13 cellular contexts compared by ENCODE assay signal in the genomic region with DNA sequence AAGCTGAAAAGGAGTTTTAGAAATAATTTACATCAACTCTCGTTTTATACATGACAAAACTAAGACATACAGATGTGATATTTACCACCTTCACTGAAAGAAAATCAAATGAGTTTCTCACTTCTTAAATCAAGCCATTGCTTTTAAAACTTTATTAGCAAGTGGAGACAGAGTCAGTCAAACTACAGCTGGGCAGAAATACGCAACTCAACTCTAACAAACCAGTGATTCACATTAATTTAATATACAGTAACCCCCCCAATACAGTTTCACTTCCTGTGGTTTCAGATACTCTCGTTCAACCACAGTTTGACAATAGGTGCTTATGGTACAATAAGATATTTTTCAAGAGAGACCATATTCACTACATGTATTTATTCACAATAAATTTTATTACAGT.
"Had no signal": no experiment of that assay in that cellular context is flagged by ENCODE, and none has a peak within 500 bp of the region (broad histone marks: within the 10 kb centered on the region; RNA-seq: fewer than 3 reads in every experiment).

No MANE protein-coding gene starts in this region.

- FAIRE-seq: frontal cortex had no signal

- H3K27me3 ChIP-seq: colonic mucosa had no signal

- DNase-seq: activated CD4-positive, alpha-beta T cell treated with anti-CD3 and anti-CD28 coated beads, Interleukin-2, amount 10 ng/mL, durations not matched to agents 24 days and 14 days; activated CD4-positive, CD25-positive, alpha-beta regulatory T cell; activated CD8-positive, alpha-beta T cell treated with anti-CD3 and anti-CD28 coated beads for 36 hours; activated naive CD4-positive, alpha-beta T cell treated with anti-CD3 and anti-CD28 coated beads for 36 hours; activated T-cell treated with anti-CD3 and anti-CD28 coated beads, Interleukin-2, amount 50 U/mL, for 1 hour; colonic mucosa; endodermal cell; head of caudate nucleus; left ventricle myocardium inferior; stimulated activated naive B cell treated with anti-CD40 and anti-IgM and Interleukin-4, amounts not matched to agents 10 μg/mL and 1 μg/mL and 100 μg/mL, for 72 hours had no signal

- H3K27ac Mint-ChIP-seq: activated CD4-positive, alpha-beta T cell treated with anti-CD3 and anti-CD28 coated beads, Interleukin-2, amount 10 ng/mL, durations not matched to agents 24 days and 14 days; activated CD8-positive, alpha-beta T cell treated with anti-CD3 and anti-CD28 coated beads for 36 hours; activated naive CD4-positive, alpha-beta T cell treated with anti-CD3 and anti-CD28 coated beads for 36 hours; brain; endodermal cell; stimulated activated naive B cell treated with anti-CD40 and anti-IgM and Interleukin-4, amounts not matched to agents 10 μg/mL and 1 μg/mL and 100 μg/mL, for 72 hours had no signal

- H3K4me3 Mint-ChIP-seq: activated CD4-positive, alpha-beta T cell treated with anti-CD3 and anti-CD28 coated beads, Interleukin-2, amount 10 ng/mL, durations not matched to agents 24 days and 14 days; activated CD8-positive, alpha-beta T cell treated with anti-CD3 and anti-CD28 coated beads for 36 hours; activated naive CD4-positive, alpha-beta T cell treated with anti-CD3 and anti-CD28 coated beads for 36 hours; brain; central memory CD8-positive, alpha-beta T cell; endodermal cell; stimulated activated naive B cell treated with anti-CD40 and anti-IgM and Interleukin-4, amounts not matched to agents 10 μg/mL and 1 μg/mL and 100 μg/mL, for 72 hours had no signal

- H3K4me1 Mint-ChIP-seq: activated CD4-positive, alpha-beta T cell treated with anti-CD3 and anti-CD28 coated beads, Interleukin-2, amount 10 ng/mL, durations not matched to agents 24 days and 14 days; central memory CD8-positive, alpha-beta T cell; stimulated activated naive B cell treated with anti-CD40 and anti-IgM and Interleukin-4, amounts not matched to agents 10 μg/mL and 1 μg/mL and 100 μg/mL, for 72 hours had no signal

- ATAC-seq: activated CD8-positive, alpha-beta T cell treated with anti-CD3 and anti-CD28 coated beads for 36 hours; stimulated activated naive B cell treated with anti-CD40 and anti-IgM and Interleukin-4, amounts not matched to agents 10 μg/mL and 1 μg/mL and 100 μg/mL, for 72 hours had no signal

- H3K36me3 Mint-ChIP-seq: stimulated activated naive B cell treated with anti-CD40 and anti-IgM and Interleukin-4, amounts not matched to agents 10 μg/mL and 1 μg/mL and 100 μg/mL, for 72 hours had no signal

- H3K4me1 ChIP-seq: colonic mucosa had no signal

- H3K36me3 ChIP-seq: colonic mucosa, left ventricle myocardium inferior had no signal

- H3K27ac ChIP-seq: colonic mucosa, left ventricle myocardium inferior had no signal

- H3K9me3 ChIP-seq: colonic mucosa, left ventricle myocardium inferior had no signal

- H3K9me3 Mint-ChIP-seq: activated CD8-positive, alpha-beta T cell treated with anti-CD3 and anti-CD28 coated beads for 36 hours; activated naive CD4-positive, alpha-beta T cell treated with anti-CD3 and anti-CD28 coated beads for 36 hours; brain; endodermal cell; stimulated activated naive B cell treated with anti-CD40 and anti-IgM and Interleukin-4, amounts not matched to agents 10 μg/mL and 1 μg/mL and 100 μg/mL, for 72 hours had no signal

- H3K4me3 ChIP-seq: colonic mucosa, left ventricle myocardium inferior had no signal

- H3K27me3 Mint-ChIP-seq: activated CD4-positive, alpha-beta T cell treated with anti-CD3 and anti-CD28 coated beads, Interleukin-2, amount 10 ng/mL, durations not matched to agents 24 days and 14 days; activated CD8-positive, alpha-beta T cell treated with anti-CD3 and anti-CD28 coated beads for 36 hours; brain; central memory CD8-positive, alpha-beta T cell; stimulated activated naive B cell treated with anti-CD40 and anti-IgM and Interleukin-4, amounts not matched to agents 10 μg/mL and 1 μg/mL and 100 μg/mL, for 72 hours had no signal
